Comparison of ENCODE assay signal across 2 cellular contexts in the genomic region with DNA sequence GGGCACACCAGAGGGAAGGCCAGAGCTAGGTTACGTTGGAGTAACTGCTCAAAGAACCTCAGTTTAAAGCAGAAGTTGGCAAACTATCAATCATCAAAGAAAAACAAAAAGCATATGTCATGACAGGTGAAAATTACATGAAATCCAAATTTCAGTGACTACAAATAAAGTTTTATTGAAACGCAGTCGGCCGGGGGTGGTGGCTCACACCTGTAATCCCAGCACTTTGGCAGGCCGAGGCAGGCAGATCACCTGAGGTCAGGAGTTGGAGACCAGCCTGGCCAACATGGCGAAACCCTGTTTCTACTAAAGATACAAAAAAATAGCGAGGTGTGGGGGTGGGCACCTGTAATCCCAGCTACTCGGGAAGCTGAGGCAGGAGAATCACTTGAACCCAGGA. TPM values are rescaled to one million over a fixed set of nuclear protein-coding genes. Genes with fewer than 3 reads are reported as not detected.
DNase-seq lines count a peak whose midpoint lies in the region; ATAC-seq, FAIRE-seq and TF ChIP-seq lines count a peak whose summit lies in the region.
"Not testable (repeated sequence)": the region's sequence is repeated elsewhere in the genome, so short reads cannot be mapped to it uniquely, and the experiment has no call there.

No MANE protein-coding gene starts in this region.

- H3K9ac ChIP-seq in K562 (ENCODE audit: insufficient read depth in 1 of 2, low read depth in 2 of 2, low read length in 2 of 2); HepG2 (ENCODE audit: insufficient read depth, low read depth, low read length): not testable (repeated sequence)

- not testable (repeated sequence) for H3K9me1 ChIP-seq in K562 (ENCODE audit: control insufficient read depth, insufficient read depth, low read length)

- not testable (repeated sequence) for DNase-seq in K562 (ENCODE audit: extremely low read depth in 1 of 4, low spot score in 3 of 4); HepG2 (ENCODE audit: low spot score)

- intact Hi-C loops in K562 (cut with micrococcal nuclease); HepG2 (cut with micrococcal nuclease; ENCODE audit: unreplicated experiment): not testable (repeated sequence)

- FAIRE-seq in K562 (lab: Jason Lieb, UNC); HepG2 (lab: Jason Lieb, UNC): not testable (repeated sequence)

- not testable (repeated sequence) for H3K27me3 ChIP-seq in K562 (ENCODE audit: control insufficient read depth in 2 of 2, insufficient read depth in 2 of 2, low read length in 2 of 2); HepG2 (ENCODE audit: control insufficient read depth in 1 of 2, insufficient read depth in 2 of 2, low read length in 2 of 2)

- H3K79me2 ChIP-seq in K562 (ENCODE audit: control insufficient read depth, insufficient read depth, low read length); HepG2 (ENCODE audit: insufficient read depth, low read length): not testable (repeated sequence)

- H3K27ac ChIP-seq in K562 (ENCODE audit: extremely low read depth, low read depth, low read length); HepG2 (ENCODE audit: extremely low read length, insufficient read depth, low read length): not testable (repeated sequence)

- not testable (repeated sequence) for H4K20me1 ChIP-seq in K562 (replicated peaks; ENCODE audit: control insufficient read depth, insufficient read depth, low read length); HepG2 (ENCODE audit: insufficient read depth, low read length)

- H3K4me1 ChIP-seq in K562 (replicated peaks in 1 of 2; ENCODE audit: control insufficient read depth in 2 of 2, insufficient read depth in 2 of 2, low read length in 2 of 2); HepG2 (ENCODE audit: insufficient read depth, low read length): not testable (repeated sequence)

- H3K4me3 ChIP-seq in K562; HepG2 (replicated peaks in 1 of 3; ENCODE audit: insufficient read depth in 1 of 3, low read depth in 2 of 3, low read length in 3 of 3): not testable (repeated sequence)

- in situ Hi-C loops in K562 (cut with MboI), result loop anchor here (25.0 kb wide), 1 partner anchor 1616 kb away; no protein-coding TSS in a partner anchor
- in situ Hi-C loops in HepG2 (cut with HindIII; ENCODE audit: extremely low pct_ligation_motif_present, low pct_unique_long_range_greater_than_20kb), result not testable (repeated sequence)

- not testable (repeated sequence) for H3K9me3 ChIP-seq in K562 (replicated peaks; ENCODE audit: control insufficient read depth, insufficient read depth, low read depth, low read length); HepG2 (ENCODE audit: low read length)

- TF ChIP-seq CTCF in K562 (IDR thresholded peaks at IDR 0.05 in 2 of 3, conservative IDR thresholded peaks at IDR 0.05 in 1 of 3; ENCODE audit: insufficient read depth in 2 of 3, low read depth in 1 of 3, low read length in 3 of 3); HepG2 (CRISPR knock-in tag; IDR thresholded peaks at IDR 0.05): not testable (repeated sequence)

- POLR2A ChIA-PET in K562 (lab: Yijun Ruan, JAX); HepG2 (lab: Yijun Ruan, JAX): not testable (repeated sequence)

- TF ChIP-seq EP300 in K562 (IDR thresholded peaks at IDR 0.05; ENCODE audit: low read length); HepG2 (IDR thresholded peaks at IDR 0.05; ENCODE audit: low read depth in 2 of 2, low read length in 2 of 2); HepG2 (CRISPR knock-in tag; IDR thresholded peaks at IDR 0.05; ENCODE audit: borderline replicate concordance): not testable (repeated sequence)

- BruUV-seq in K562 (replicated peaks; lab: Mats Ljungman, UMichigan); HepG2 (replicated peaks; lab: Mats Ljungman, UMichigan): not testable (repeated sequence)

- H2AFZ ChIP-seq in K562 (ENCODE audit: low read depth, low read length); HepG2 (ENCODE audit: low read length): not testable (repeated sequence)

- TF ChIP-seq POLR2A in K562 (conservative IDR thresholded peaks at IDR 0.05); HepG2 (IDR thresholded peaks at IDR 0.05; ENCODE audit: insufficient read depth in 1 of 2, low read depth in 2 of 2, low read length in 2 of 2): not testable (repeated sequence)

- CTCF ChIA-PET in K562 (lab: Yijun Ruan, JAX; ENCODE audit: low intra/inter-chr PET ratio); HepG2 (lab: Yijun Ruan, JAX; ENCODE audit: low intra/inter-chr PET ratio, low total read pairs): not testable (repeated sequence)

- ATAC-seq in K562, HepG2: not testable (repeated sequence)

- 13% methylated on average over 2 of the region's 8 CpGs for WGBS in K562 (ENCODE audit: insufficient coverage, low coverage, missing lambda C conversion rate)
- 98% methylated on average over 6 of the region's 8 CpGs for WGBS in HepG2 (ENCODE audit: low lambda C conversion rate)

- H3K36me3 ChIP-seq in K562 (ENCODE audit: control insufficient read depth, insufficient read depth, low read length); HepG2 (replicated peaks in 1 of 2; ENCODE audit: control insufficient read depth in 1 of 2, insufficient read depth in 2 of 2, low read length in 2 of 2): not testable (repeated sequence)

- H3K4me2 ChIP-seq in K562 (ENCODE audit: insufficient read depth, low read length); HepG2 (ENCODE audit: low read depth, low read length): not testable (repeated sequence)

- TF ChIP-seq RAD21 in K562 (CRISPR knock-in tag; conservative IDR thresholded peaks at IDR 0.05 in 1 of 2, IDR thresholded peaks at IDR 0.05 in 1 of 2); HepG2 (CRISPR knock-in tag; IDR thresholded peaks at IDR 0.05): not testable (repeated sequence)

RNA-seq across cellular contexts. Expression of a gene that starts 11.9 kb away (rescaled TPM):
- 81.8 and 143 TPM in 2 replicates for total RNA-seq in K562 (2011; cell fraction: chromatin; rRNA removed; ENCODE audit: low replicate concordance)
- 144 and 152 TPM in 2 replicates for total RNA-seq in K562 (2011; cell fraction: nucleolus; rRNA removed)
- total RNA-seq in K562 (2011; cell fraction: nucleoplasm; rRNA removed), result 113 and 127 TPM in 2 replicates
- total RNA-seq in K562 (2014; rRNA removed) (30.3 and 49.3 TPM in 2 replicates), K562 (2014; rRNA removed; fragmentation: Illumina TruSeq; extraction: Trizol) (39.0 and 42.1 TPM in 2 replicates), K562 (2015; rRNA removed; fragmentation: Illumina TruSeq; extraction: Trizol) (51.4 and 51.7 TPM in 2 replicates), K562 (2021) (74.2 and 76.9 TPM in 2 replicates), HepG2 (2016; rRNA removed; fragmentation: Illumina TruSeq; extraction: Trizol) (91.7 and 176 TPM in 2 replicates)
- polyA plus RNA-seq in K562 (2011; rRNA removed) (34.6 and 38.7 TPM in 2 replicates), K562 (2014; fragmentation: Illumina TruSeq; extraction: Trizol) (90.1 and 106 TPM in 2 replicates), K562 (2014; fragmentation: Nextera tagmentation; extraction: Ambion mirVana) (10 to 100 TPM; 13.3 to 21.7 TPM), K562 (2014; rRNA removed) (27.2 and 36.5 TPM in 2 replicates), HepG2 (2011; rRNA removed) (243 and 289 TPM in 2 replicates)
- polyA plus RNA-seq in K562 (2011; cell fraction: cytosol; rRNA removed), result 31.0 and 42.1 TPM in 2 replicates
- polyA plus RNA-seq in K562 (2011; cell fraction: nucleus; rRNA removed), result 52.4 and 56.6 TPM in 2 replicates
- 53.8 and 76.0 TPM in 2 replicates for polyA plus RNA-seq in K562 (2012)
- polyA minus RNA-seq in K562 (2011; rRNA and poly(A)+ RNA removed), result 52.7 and 76.2 TPM in 2 replicates
- polyA minus RNA-seq in K562 (2011; cell fraction: cytosol; rRNA and poly(A)+ RNA removed), result 86.1 and 86.6 TPM in 2 replicates
- 15.9 and 37.3 TPM in 2 replicates for polyA minus RNA-seq in K562 (2011; cell fraction: nucleus; rRNA and poly(A)+ RNA removed)
- total RNA-seq in HepG2 (2016; cell fraction: cytosol; rRNA removed; fragmentation: Illumina TruSeq; extraction: Trizol; ENCODE audit: low read depth), result 23.7 and 26.9 TPM in 2 replicates
- 79.8 and 173 TPM in 2 replicates for total RNA-seq in HepG2 (2016; cell fraction: insoluble cytoplasmic fraction; rRNA removed; fragmentation: Illumina TruSeq; extraction: Trizol)
- 56.9 and 69.3 TPM in 2 replicates for total RNA-seq in HepG2 (2016; cell fraction: membrane; rRNA removed; fragmentation: Illumina TruSeq; extraction: Trizol)
- total RNA-seq in HepG2 (2016; cell fraction: nucleus; rRNA removed; fragmentation: Illumina TruSeq; extraction: Trizol), result 167 and 204 TPM in 2 replicates
- 201 and 203 TPM in 2 replicates for polyA plus RNA-seq in HepG2 (2011; cell fraction: cytosol; rRNA removed)
- 179 and 192 TPM in 2 replicates for polyA plus RNA-seq in HepG2 (2011; cell fraction: nucleus; rRNA removed)
- polyA plus RNA-seq in HepG2 (2012), result 230 and 254 TPM in 2 replicates
- 21.0 and 22.5 TPM in 2 replicates for polyA plus RNA-seq in HepG2 (2016; cell fraction: cytosol; fragmentation: Illumina TruSeq; extraction: Trizol; ENCODE audit: low read depth)
- 73.1 and 87.0 TPM in 2 replicates for polyA plus RNA-seq in HepG2 (2016; cell fraction: insoluble cytoplasmic fraction; fragmentation: Illumina TruSeq; extraction: Trizol; ENCODE audit: low read depth)
- 39.3 and 45.7 TPM in 2 replicates for polyA plus RNA-seq in HepG2 (2016; cell fraction: membrane; fragmentation: Illumina TruSeq; extraction: Trizol; ENCODE audit: low read depth)
- 234 and 271 TPM in 2 replicates for polyA plus RNA-seq in HepG2 (2016; cell fraction: nucleus; fragmentation: Illumina TruSeq; extraction: Trizol; ENCODE audit: insufficient read depth, low read depth)
- 110 and 255 TPM in 2 replicates for polyA minus RNA-seq in HepG2 (2011; rRNA and poly(A)+ RNA removed; ENCODE audit: low replicate concordance)
- polyA minus RNA-seq in HepG2 (2011; cell fraction: cytosol; rRNA and poly(A)+ RNA removed), result 286 and 433 TPM in 2 replicates
- polyA minus RNA-seq in HepG2 (2011; cell fraction: nucleus; rRNA and poly(A)+ RNA removed), result 151 and 209 TPM in 2 replicates
